ENCODE assay signal across 1 cellular context in the genomic region with DNA sequence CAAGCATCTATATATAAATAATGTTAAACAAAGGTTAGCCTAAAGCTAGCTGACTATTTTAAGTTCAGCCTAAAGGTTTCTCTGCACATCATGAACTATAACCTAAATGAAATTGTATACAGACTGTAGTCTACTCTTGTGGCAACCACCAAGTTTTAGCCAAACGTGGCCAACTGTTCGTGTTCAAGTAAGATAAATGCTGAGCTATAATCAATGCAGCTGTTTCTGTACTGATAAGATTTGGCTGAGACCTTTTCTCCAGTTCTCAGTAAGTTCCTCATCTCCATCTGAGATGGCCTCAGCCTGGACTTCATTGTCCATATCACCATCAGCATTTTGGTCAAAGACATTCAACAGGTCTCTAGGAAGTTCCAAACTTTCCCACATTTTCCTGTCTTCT.
TF ChIP-seq lines count a peak whose summit lies in the region.

No MANE protein-coding gene starts in this region.

TF ChIP-seq in K562, 482 proteins besides CTCF, POLR2A, EP300 and RAD21 (continued from another document):
- TF ChIP-seq, protein P1, sequence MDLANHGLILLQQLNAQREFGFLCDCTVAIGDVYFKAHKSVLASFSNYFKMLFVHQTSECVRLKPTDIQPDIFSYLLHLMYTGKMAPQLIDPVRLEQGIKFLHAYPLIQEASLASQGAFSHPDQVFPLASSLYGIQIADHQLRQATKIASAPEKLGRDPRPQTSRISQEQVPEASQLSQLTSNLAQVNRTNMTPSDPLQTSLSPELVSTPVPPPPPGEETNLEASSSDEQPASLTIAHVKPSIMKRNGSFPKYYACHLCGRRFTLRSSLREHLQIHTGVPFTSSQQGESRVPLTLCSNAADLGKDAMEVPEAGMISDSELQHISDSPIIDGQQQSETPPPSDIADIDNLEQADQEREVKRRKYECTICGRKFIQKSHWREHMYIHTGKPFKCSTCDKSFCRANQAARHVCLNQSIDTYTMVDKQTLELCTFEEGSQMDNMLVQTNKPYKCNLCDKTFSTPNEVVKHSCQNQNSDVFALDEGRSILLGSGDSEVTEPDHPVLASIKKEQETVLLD (IDR thresholded peaks at IDR 0.05) = no peak; the same call in 1 of the 2 replicates
- TF ChIP-seq ZNF644 (tag; IDR thresholded peaks at IDR 0.05; ENCODE audit: low read depth) (no peak), HES1 (IDR thresholded peaks at IDR 0.05; ENCODE audit: low read depth) (peak; percentile 64), MAFK (IDR thresholded peaks at IDR 0.05; ENCODE audit: low read length) (no peak), ETV6 (IDR thresholded peaks at IDR 0.05; ENCODE audit: borderline replicate concordance in 1 of 2, low read depth in 2 of 2, low read length in 1 of 2) (no peak), ETV6 (CRISPR knock-in tag; IDR thresholded peaks at IDR 0.05; ENCODE audit: borderline replicate concordance) (no peak), ZNF655 (CRISPR knock-in tag; IDR thresholded peaks at IDR 0.05) (no peak), SMARCA4 (IDR thresholded peaks at IDR 0.05) (peak; percentile 93), CBX3 (IDR thresholded peaks at IDR 0.05; ENCODE audit: borderline replicate concordance in 1 of 2, low read length in 2 of 2) (peak in 1 of 2 experiments; percentile 77; a peak in 2 of 3 replicates), ZNF316 (IDR thresholded peaks at IDR 0.05) (peak; percentile 59), TRIM24 (IDR thresholded peaks at IDR 0.05) (peak; percentile 84 to 87), KLF13 (tag; IDR thresholded peaks at IDR 0.05; ENCODE audit: borderline replicate concordance, low read depth) (no peak), ZNF780A (CRISPR knock-in tag; IDR thresholded peaks at IDR 0.05) (no peak), EHMT2 (IDR thresholded peaks at IDR 0.05) (peak; percentile 73), ZNF184 (CRISPR knock-in tag; IDR thresholded peaks at IDR 0.05) (no peak), CTBP1 (IDR thresholded peaks at IDR 0.05; ENCODE audit: borderline replicate concordance) (peak; percentile 76; the same call in 1 of the 2 replicates), TCF15 (CRISPR knock-in tag; IDR thresholded peaks at IDR 0.05) (no peak), KDM5B (IDR thresholded peaks at IDR 0.05; ENCODE audit: insufficient replicate concordance, low read depth, low read length) (no peak), DNMT1 (IDR thresholded peaks at IDR 0.05) (no peak), ARNT (IDR thresholded peaks at IDR 0.05) (no peak), CREB1 (IDR thresholded peaks at IDR 0.05) (peak; percentile 40; the same call in 1 of the 2 replicates), CREB1 (CRISPR knock-in tag; IDR thresholded peaks at IDR 0.05) (no peak), LCOR (CRISPR knock-in tag; IDR thresholded peaks at IDR 0.05) (peak; percentile 75), JUND (IDR thresholded peaks at IDR 0.05; ENCODE audit: borderline replicate concordance, low read depth, low read length) (peak; percentile 5; the same call in 1 of the 2 replicates), JUND (tag; IDR thresholded peaks at IDR 0.05; ENCODE audit: borderline replicate concordance, low read depth, low read length) (no peak; the same call in 2 of the 3 replicates), NBN (IDR thresholded peaks at IDR 0.05; ENCODE audit: low read depth) (peak; percentile 46; the same call in 1 of the 2 replicates), NR1H2 (CRISPR knock-in tag; IDR thresholded peaks at IDR 0.05) (no peak), PATZ1 (CRISPR knock-in tag; IDR thresholded peaks at IDR 0.05; ENCODE audit: borderline replicate concordance) (no peak), ATF7 (IDR thresholded peaks at IDR 0.05) (0 out of 2 replicates have a peak, but pooled peaks have one; percentile 35), FOXP1 (CRISPR knock-in tag; IDR thresholded peaks at IDR 0.05) (no peak), ELK1 (CRISPR knock-in tag; IDR thresholded peaks at IDR 0.05) (no peak), ILK (tag; IDR thresholded peaks at IDR 0.05; ENCODE audit: borderline replicate concordance, low read depth) (no peak), ZKSCAN1 (IDR thresholded peaks at IDR 0.05; ENCODE audit: low read depth, low read length) (peak; percentile 76; the same call in 1 of the 2 replicates), PCBP1 (IDR thresholded peaks at IDR 0.05; ENCODE audit: low read depth, low read length, poor library complexity, severe bottlenecking) (no peak), MECOM (CRISPR knock-in tag; IDR thresholded peaks at IDR 0.05) (0 out of 2 replicates have a peak, but pooled peaks have one; percentile 10), RFX7 (CRISPR knock-in tag; IDR thresholded peaks at IDR 0.05) (no peak)
- TF ChIP-seq, protein P2, sequence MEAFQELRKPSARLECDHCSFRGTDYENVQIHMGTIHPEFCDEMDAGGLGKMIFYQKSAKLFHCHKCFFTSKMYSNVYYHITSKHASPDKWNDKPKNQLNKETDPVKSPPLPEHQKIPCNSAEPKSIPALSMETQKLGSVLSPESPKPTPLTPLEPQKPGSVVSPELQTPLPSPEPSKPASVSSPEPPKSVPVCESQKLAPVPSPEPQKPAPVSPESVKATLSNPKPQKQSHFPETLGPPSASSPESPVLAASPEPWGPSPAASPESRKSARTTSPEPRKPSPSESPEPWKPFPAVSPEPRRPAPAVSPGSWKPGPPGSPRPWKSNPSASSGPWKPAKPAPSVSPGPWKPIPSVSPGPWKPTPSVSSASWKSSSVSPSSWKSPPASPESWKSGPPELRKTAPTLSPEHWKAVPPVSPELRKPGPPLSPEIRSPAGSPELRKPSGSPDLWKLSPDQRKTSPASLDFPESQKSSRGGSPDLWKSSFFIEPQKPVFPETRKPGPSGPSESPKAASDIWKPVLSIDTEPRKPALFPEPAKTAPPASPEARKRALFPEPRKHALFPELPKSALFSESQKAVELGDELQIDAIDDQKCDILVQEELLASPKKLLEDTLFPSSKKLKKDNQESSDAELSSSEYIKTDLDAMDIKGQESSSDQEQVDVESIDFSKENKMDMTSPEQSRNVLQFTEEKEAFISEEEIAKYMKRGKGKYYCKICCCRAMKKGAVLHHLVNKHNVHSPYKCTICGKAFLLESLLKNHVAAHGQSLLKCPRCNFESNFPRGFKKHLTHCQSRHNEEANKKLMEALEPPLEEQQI (IDR thresholded peaks at IDR 0.05) = peak; percentile 75
- TF ChIP-seq, protein P3, sequence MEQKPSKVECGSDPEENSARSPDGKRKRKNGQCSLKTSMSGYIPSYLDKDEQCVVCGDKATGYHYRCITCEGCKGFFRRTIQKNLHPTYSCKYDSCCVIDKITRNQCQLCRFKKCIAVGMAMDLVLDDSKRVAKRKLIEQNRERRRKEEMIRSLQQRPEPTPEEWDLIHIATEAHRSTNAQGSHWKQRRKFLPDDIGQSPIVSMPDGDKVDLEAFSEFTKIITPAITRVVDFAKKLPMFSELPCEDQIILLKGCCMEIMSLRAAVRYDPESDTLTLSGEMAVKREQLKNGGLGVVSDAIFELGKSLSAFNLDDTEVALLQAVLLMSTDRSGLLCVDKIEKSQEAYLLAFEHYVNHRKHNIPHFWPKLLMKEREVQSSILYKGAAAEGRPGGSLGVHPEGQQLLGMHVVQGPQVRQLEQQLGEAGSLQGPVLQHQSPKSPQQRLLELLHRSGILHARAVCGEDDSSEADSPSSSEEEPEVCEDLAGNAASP (IDR thresholded peaks at IDR 0.05) = no peak
- TF ChIP-seq, protein P4, sequence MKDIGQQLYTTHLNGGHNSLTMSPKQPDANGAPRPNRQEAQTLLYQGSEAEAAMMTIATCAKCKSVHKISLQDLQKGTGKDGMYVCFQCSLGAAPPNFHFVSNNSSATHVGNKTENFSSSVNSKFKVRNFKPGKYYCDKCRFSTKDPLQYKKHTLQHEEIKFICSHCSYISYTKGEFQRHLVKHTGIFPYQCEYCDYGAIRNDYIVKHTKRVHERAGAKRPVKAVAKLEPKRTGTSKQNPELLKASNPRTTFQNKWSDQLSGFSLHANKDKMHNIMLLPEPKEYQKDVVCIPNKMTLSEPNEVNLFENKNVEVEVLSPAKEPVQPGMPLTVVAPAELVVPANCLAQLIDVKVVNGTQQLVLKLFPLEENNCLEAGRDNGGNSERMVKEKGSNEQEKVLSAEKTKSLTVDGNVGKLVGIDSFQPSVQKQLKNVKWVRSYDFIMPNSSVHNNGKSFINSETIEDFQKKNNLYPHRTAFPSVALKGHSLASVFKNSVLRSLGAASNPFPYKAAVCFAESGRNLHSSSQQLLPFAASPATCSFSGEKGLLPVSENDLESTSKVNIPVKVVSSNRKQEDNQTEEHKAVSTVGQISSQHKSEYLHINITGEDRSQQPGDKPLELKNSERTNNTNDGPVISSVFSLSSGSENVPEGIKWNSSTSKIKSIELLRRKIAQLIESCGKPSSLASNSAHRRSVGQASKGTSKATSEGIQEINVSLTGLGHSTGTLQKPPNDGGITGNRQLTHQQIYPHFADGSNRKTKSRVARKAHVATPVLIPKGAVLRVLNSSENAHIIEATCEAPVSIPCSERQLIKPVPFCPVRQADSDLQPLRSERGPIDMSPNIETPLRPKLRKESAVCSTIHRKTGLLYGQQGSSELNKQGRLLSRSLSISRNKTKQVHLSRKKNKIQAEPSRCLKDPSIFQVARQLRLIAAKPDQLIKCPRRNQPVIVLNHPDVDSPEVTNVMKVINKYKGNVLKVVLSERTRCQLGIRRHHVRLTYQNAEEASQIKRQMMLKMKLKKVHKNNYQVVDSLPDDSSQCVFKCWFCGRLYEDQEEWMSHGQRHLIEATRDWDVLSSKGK (CRISPR knock-in tag; IDR thresholded peaks at IDR 0.05) = no peak
- TF ChIP-seq, protein P5, sequence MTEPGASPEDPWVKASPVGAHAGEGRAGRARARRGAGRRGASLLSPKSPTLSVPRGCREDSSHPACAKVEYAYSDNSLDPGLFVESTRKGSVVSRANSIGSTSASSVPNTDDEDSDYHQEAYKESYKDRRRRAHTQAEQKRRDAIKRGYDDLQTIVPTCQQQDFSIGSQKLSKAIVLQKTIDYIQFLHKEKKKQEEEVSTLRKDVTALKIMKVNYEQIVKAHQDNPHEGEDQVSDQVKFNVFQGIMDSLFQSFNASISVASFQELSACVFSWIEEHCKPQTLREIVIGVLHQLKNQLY (CRISPR knock-in tag; conservative IDR thresholded peaks at IDR 0.05) = no peak
- TF ChIP-seq, protein P6, sequence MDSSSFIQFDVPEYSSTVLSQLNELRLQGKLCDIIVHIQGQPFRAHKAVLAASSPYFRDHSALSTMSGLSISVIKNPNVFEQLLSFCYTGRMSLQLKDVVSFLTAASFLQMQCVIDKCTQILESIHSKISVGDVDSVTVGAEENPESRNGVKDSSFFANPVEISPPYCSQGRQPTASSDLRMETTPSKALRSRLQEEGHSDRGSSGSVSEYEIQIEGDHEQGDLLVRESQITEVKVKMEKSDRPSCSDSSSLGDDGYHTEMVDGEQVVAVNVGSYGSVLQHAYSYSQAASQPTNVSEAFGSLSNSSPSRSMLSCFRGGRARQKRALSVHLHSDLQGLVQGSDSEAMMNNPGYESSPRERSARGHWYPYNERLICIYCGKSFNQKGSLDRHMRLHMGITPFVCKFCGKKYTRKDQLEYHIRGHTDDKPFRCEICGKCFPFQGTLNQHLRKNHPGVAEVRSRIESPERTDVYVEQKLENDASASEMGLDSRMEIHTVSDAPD (CRISPR knock-in tag; IDR thresholded peaks at IDR 0.05) = peak; percentile 81
- TF ChIP-seq, protein P7, sequence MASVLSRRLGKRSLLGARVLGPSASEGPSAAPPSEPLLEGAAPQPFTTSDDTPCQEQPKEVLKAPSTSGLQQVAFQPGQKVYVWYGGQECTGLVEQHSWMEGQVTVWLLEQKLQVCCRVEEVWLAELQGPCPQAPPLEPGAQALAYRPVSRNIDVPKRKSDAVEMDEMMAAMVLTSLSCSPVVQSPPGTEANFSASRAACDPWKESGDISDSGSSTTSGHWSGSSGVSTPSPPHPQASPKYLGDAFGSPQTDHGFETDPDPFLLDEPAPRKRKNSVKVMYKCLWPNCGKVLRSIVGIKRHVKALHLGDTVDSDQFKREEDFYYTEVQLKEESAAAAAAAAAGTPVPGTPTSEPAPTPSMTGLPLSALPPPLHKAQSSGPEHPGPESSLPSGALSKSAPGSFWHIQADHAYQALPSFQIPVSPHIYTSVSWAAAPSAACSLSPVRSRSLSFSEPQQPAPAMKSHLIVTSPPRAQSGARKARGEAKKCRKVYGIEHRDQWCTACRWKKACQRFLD (CRISPR knock-in tag; IDR thresholded peaks at IDR 0.05) = no peak
